In the genomic region with DNA sequence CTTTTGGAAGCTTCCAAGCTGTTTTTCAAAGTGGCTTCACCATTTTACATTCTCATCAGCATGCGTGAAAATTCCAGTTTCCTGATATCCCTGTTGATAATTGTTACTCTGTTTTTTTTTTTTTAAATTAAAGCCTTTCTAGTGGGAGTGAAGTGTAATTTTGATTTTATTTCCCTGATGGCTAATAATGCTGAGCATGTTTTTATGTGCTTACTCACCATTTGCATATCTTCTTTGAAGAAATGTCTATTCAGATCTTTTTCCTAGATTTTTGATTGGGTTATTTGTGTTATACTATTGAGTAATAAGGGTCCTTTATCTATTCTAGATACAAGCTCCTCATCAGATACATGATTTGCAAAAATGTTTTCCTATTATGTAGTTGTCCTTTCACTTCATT, we compare ENCODE assay signal across 33 cellular contexts.
"Had no signal": no experiment of that assay in that cellular context is flagged by ENCODE, and none has a peak within 500 bp of the region (broad histone marks: within the 10 kb centered on the region; RNA-seq: fewer than 3 reads in every experiment).

No MANE protein-coding gene starts in this region.

- H3K36me3 ChIP-seq: adrenal gland, ascending aorta, brain microvascular endothelial cell, breast epithelium, cardiac muscle cell had no signal

- H3K9me3 ChIP-seq: ascending aorta had no signal

- H3K27me3 ChIP-seq: adrenal gland, ascending aorta, body of pancreas, brain microvascular endothelial cell, breast epithelium, cardiac muscle cell had no signal

- ATAC-seq: activated naive CD4-positive, alpha-beta T cell treated with anti-CD3 and anti-CD28 coated beads, Interleukin-2, amount 50 U/mL, for 72 hours; activated naive CD8-positive, alpha-beta T cell treated with anti-CD3 and anti-CD28 coated beads, Interleukin-2, amount 50 U/mL, for 24 hours; activated T-cell treated with anti-CD3 and anti-CD28 coated beads, Interleukin-2, amount 50 U/mL, for 4 hours; activated T-cell treated with anti-CD3 and anti-CD28 coated beads, Interleukin-2, amount 50 U/mL, for 72 hours; activated T-helper 17 cell treated with anti-CD3 and anti-CD28 coated beads, Interleukin-2, amount 50 U/mL, for 72 hours; body of pancreas had no signal

- DNase-seq: activated effector memory CD4-positive, alpha-beta T cell treated with anti-CD3 and anti-CD28 coated beads, Interleukin-2, amount 50 U/mL, for 16 hours; activated effector memory CD4-positive, alpha-beta T cell treated with Interleukin-2 at 50 U/mL for 16 hours; activated gamma-delta T cell; activated gamma-delta T cell treated with Interleukin-2 at 50 U/mL for 16 hours; activated naive CD4-positive, alpha-beta T cell; activated naive CD4-positive, alpha-beta T cell treated with anti-CD3 and anti-CD28 coated beads for 36 hours; activated naive CD4-positive, alpha-beta T cell treated with anti-CD3 and anti-CD28 coated beads, Interleukin-2, amount 10 ng/mL, durations not matched to agents 7 days and 5 days; activated naive CD4-positive, alpha-beta T cell treated with anti-CD3 and anti-CD28 coated beads, Interleukin-2, amount 50 U/mL, for 16 hours; activated naive CD4-positive, alpha-beta T cell treated with Interleukin-2 at 50 U/mL for 16 hours; activated naive CD8-positive, alpha-beta T cell treated with anti-CD3 and anti-CD28 coated beads for 36 hours; activated naive CD8-positive, alpha-beta T cell treated with anti-CD3 and anti-CD28 coated beads, Interleukin-2, amount 10 ng/mL, durations not matched to agents 7 days and 5 days; activated naive CD8-positive, alpha-beta T cell treated with anti-CD3 and anti-CD28 coated beads, Interleukin-2, amount 50 U/mL, for 24 hours; activated T-cell treated with anti-CD3 and anti-CD28 coated beads, Interleukin-2, amount 50 U/mL, for 24 hours; activated T-cell treated with anti-CD3 and anti-CD28 coated beads, Interleukin-2, amount 50 U/mL, for 4 hours; activated T-cell treated with anti-CD3 and anti-CD28 coated beads, Interleukin-2, amount 50 U/mL, for 48 hours; activated T-cell treated with anti-CD3 and anti-CD28 coated beads, Interleukin-2, amount 50 U/mL, for 72 hours; adrenal gland; amniotic stem cell; amygdala; anterior cingulate cortex; aorta; body of pancreas; brain microvascular endothelial cell; caudate nucleus; central memory CD4-positive, alpha-beta T cell; cerebellar nuclear complex had no signal

- FAIRE-seq: astrocyte, bronchial epithelial cell had no signal

- H3K4me1 ChIP-seq: adrenal gland, ascending aorta, body of pancreas, breast epithelium had no signal

- H3K4me3 ChIP-seq: adrenal gland, ascending aorta, body of pancreas, breast epithelium, cardiac muscle cell had no signal

- H3K27ac ChIP-seq: adrenal gland, ascending aorta, body of pancreas, brain microvascular endothelial cell, breast epithelium, cardiac muscle cell had no signal
